ENCODE assay signal across 8 cellular contexts in the genomic region with DNA sequence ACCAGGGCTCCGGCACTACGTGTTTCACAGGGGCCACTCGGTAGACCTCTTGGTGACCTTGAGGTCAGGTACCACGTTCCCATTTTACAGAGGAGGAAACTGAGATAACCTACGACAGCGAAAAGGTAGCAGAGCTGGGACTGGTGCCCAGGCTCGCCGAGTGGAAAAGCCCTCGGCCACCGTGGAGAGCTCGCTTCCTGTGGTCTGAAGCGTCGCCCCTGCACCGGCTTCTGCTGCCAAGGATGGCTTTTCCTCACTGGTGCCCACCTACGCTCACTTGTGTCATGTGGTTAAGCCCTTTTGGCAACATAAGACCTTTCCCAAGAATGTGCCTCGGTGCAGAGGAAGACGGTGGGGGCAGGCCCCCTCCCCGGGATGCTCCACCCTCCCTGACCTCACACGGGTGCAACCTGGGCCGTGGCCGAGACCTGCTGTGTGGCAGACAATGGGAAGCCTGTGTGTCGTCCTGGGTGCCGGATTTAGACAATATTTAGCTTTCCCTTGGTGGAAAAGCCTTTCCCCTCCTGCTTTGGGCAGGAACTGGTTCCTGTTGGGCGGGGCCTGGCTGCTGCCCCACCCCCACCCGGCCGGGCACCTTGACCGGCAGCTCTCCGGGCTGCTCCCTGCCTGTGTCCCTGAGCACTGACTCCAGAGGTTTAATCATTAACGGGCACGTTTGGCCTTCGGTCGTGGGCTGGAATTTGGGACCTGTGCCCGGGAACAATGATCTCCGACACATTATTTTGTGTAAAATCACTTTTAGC. TPM values are rescaled to one million over a fixed set of nuclear protein-coding genes. Genes with fewer than 3 reads are reported as not detected.
DNase-seq lines count a peak whose midpoint lies in the region; ATAC-seq and TF ChIP-seq lines count a peak whose summit lies in the region.

No MANE protein-coding gene starts in this region.

- TF ChIP-seq CTCF in PC-3 (conservative IDR thresholded peaks at IDR 0.05; ENCODE audit: low read depth, low read length) (no peak), lower leg skin (IDR thresholded peaks at IDR 0.05) (no peak)

- WGBS in lower leg skin, 2 donors: 27 to 44% methylated on average over 24 to 32 of the region's 34 CpGs

- H3K27ac ChIP-seq in PC-3 (ENCODE audit: low read length) (peak overlapping the region; percentile 27), rectal smooth muscle tissue (ENCODE audit: low read depth, low read length) (peak overlapping the region; percentile 44)

- no peaks in the 10 kb centered on the region for H3K27me3 ChIP-seq in PC-3 (ENCODE audit: low read length)
- H3K27me3 ChIP-seq in rectal smooth muscle tissue (ENCODE audit: control insufficient read depth, insufficient read depth, low read length): no peaks in the 10 kb centered on the region

- peak overlapping the region; percentile 92 for H3K4me2 ChIP-seq in PC-3 (ENCODE audit: low read length)

- H3K4me3 ChIP-seq in PC-3 (ENCODE audit: low read length) (peak overlapping the region; percentile 60), rectal smooth muscle tissue (ENCODE audit: low read length) (peak overlapping the region; percentile 64), lower leg skin (ENCODE audit: low read depth, poor library complexity, severe bottlenecking) (no peak overlapping the region)

- POLR2A ChIA-PET in PC-3 (lab: Charles Lee; ENCODE audit: unreplicated experiment): no interaction called here

- peak overlapping the region; percentile 82 for H2AFZ ChIP-seq in PC-3 (ENCODE audit: low read length)

- no peaks in the 10 kb centered on the region for H3K36me3 ChIP-seq in PC-3 (ENCODE audit: low read depth, low read length)
- no peaks in the 10 kb centered on the region for H3K36me3 ChIP-seq in rectal smooth muscle tissue (ENCODE audit: control insufficient read depth, insufficient read depth, low read length)

- TF ChIP-seq POLR2A in lower leg skin (IDR thresholded peaks at IDR 0.05): no peak

- intact Hi-C loops in PC-3 (cut with micrococcal nuclease) (loop anchor here (1.0 kb wide), 1 partner anchor 33 kb away; no protein-coding TSS in a partner anchor), lower leg skin (cut with DNase I; ENCODE audit: low total_unique reads) (no loop called here)

- peaks cover 17% of the 10 kb centered on the region for H3K4me1 ChIP-seq in PC-3 (ENCODE audit: insufficient read depth, low read length)
- peaks cover 27% of the 10 kb centered on the region for H3K4me1 ChIP-seq in rectal smooth muscle tissue (ENCODE audit: control insufficient read depth, insufficient read depth, low read length)

- no peaks in the 10 kb centered on the region for H4K20me1 ChIP-seq in PC-3 (ENCODE audit: low read length)

- ATAC-seq in PC-3 (peak; percentile 94), esophagus mucosa (peak; percentile 63), HG03571 (IDR thresholded peaks at IDR 0.05; ENCODE audit: unreplicated experiment) (no peak)

- CTCF ChIA-PET in PC-3 (lab: Charles Lee): interaction anchor here (1.3 kb wide), 1 partner anchor 71 kb away, joined by 5 read pairs; no protein-coding TSS in a partner anchor

- DNase-seq in COLO829 (ENCODE audit: low spot score) (peak; percentile 65), PC-3 (peak; percentile 74), NCI-H345 treated with DMSO at 0.1 percent for 48 hours (lab: John Stamatoyannopoulos, UW; ENCODE audit: unreplicated experiment) (no peak), RPMI8226 (no peak), lower leg skin (ENCODE audit: low spot score in 2 of 2) (no peak)

- H3K9ac ChIP-seq in PC-3 (ENCODE audit: low read length) (peak overlapping the region; percentile 19), rectal smooth muscle tissue (ENCODE audit: low read length) (peak overlapping the region; percentile 32)

- no peaks in the 10 kb centered on the region for H3F3A ChIP-seq in PC-3 (ENCODE audit: low read length, unreplicated experiment)

- BruUV-seq in PC-3 (replicated peaks; lab: Mats Ljungman, UMichigan): TSS peak; percentile 71

- no peaks in the 10 kb centered on the region for H3K79me2 ChIP-seq in PC-3 (ENCODE audit: low read length)

- H3K9me2 ChIP-seq in PC-3 (replicated peaks; ENCODE audit: low read length): no peaks in the 10 kb centered on the region

- H3K9me3 ChIP-seq in PC-3 (ENCODE audit: low read length): no peaks in the 10 kb centered on the region

RNA-seq across cellular contexts. Expression of a gene that starts 32.4 kb away (rescaled TPM):
- 13.0 and 16.4 TPM in 2 replicates for total RNA-seq in PC-3 (2014; rRNA removed)
- total RNA-seq in esophagus mucosa: 35.9 TPM
- total RNA-seq in lower leg skin: 10 to 100 TPM; 28.9 to 55.8 (median 41.5) TPM

RNA-seq across cellular contexts. Expression of a gene that starts 48.5 kb away (rescaled TPM):
- total RNA-seq in PC-3 (2014; rRNA removed) (0.07 and 0.12 TPM in 2 replicates), esophagus mucosa (0.16 TPM), lower leg skin (under 1 TPM; 0.15 to 0.49 (median 0.16) TPM)

Comparison
In these comparisons a context has a peak if more than half of its experiments do, and no peak if none do; other contexts are left out.
1. DNase-seq: peak in COLO829 (single experiment) and PC-3 (single experiment); none in NCI-H345 treated with DMSO at 0.1 percent for 48 hours (single experiment), RPMI8226 (single experiment) and lower leg skin (0 of 2).